Comparison of ENCODE assay signal across 33 cellular contexts in genomic region chr17:8679136-8679535, GRCh38.
"Had no signal": no experiment of that assay in that cellular context is flagged by ENCODE, and none has a peak within 500 bp of the region (broad histone marks: within the 10 kb centered on the region; RNA-seq: fewer than 3 reads in every experiment).

No MANE protein-coding gene starts in this region.

- FAIRE-seq: frontal cortex had no signal

- H3K4me3 ChIP-seq: breast epithelium, cardiac muscle cell, esophagus muscularis mucosa had no signal

- H3K4me3 Mint-ChIP-seq: activated CD4-positive, alpha-beta memory T cell treated with anti-CD3 and anti-CD28 coated beads, Interleukin-2, amount 10 ng/mL, durations not matched to agents 7 days and 5 days; activated CD4-positive, alpha-beta T cell treated with anti-CD3 and anti-CD28 coated beads, Interleukin-2, amount 10 ng/mL, durations not matched to agents 7 days and 5 days; activated naive CD4-positive, alpha-beta T cell treated with anti-CD3 and anti-CD28 coated beads, Interleukin-2, amount 10 ng/mL, durations not matched to agents 7 days and 5 days; activated naive CD8-positive, alpha-beta T cell treated with anti-CD3 and anti-CD28 coated beads, Interleukin-2, amount 10 ng/mL, durations not matched to agents 7 days and 5 days; activated T-cell treated with anti-CD3 and anti-CD28 coated beads, Interleukin-2, amount 50 U/mL, for 24 hours; activated T-cell treated with anti-CD3 and anti-CD28 coated beads, Interleukin-2, amount 50 U/mL, for 72 hours; brain; effector memory CD8-positive, alpha-beta T cell; T-helper 17 cell; T-helper 2 cell treated with Interferon-gamma antibody and Interleukin-4, amounts not matched to agents 5 μg/mL and 100 μg/mL, for 36 hours had no signal

- H3K9me3 Mint-ChIP-seq: activated CD4-positive, alpha-beta memory T cell treated with anti-CD3 and anti-CD28 coated beads, Interleukin-2, amount 10 ng/mL, durations not matched to agents 7 days and 5 days; activated CD4-positive, alpha-beta T cell treated with anti-CD3 and anti-CD28 coated beads, Interleukin-2, amount 10 ng/mL, durations not matched to agents 7 days and 5 days; activated naive CD4-positive, alpha-beta T cell treated with anti-CD3 and anti-CD28 coated beads, Interleukin-2, amount 10 ng/mL, durations not matched to agents 7 days and 5 days; activated naive CD4-positive, alpha-beta T cell treated with anti-CD3 and anti-CD28 coated beads, Interleukin-2, amount 50 U/mL, for 72 hours; activated naive CD8-positive, alpha-beta T cell treated with anti-CD3 and anti-CD28 coated beads, Interleukin-2, amount 10 ng/mL, durations not matched to agents 7 days and 5 days; activated T-cell treated with anti-CD3 and anti-CD28 coated beads, Interleukin-2, amount 50 U/mL, for 24 hours; activated T-cell treated with anti-CD3 and anti-CD28 coated beads, Interleukin-2, amount 50 U/mL, for 72 hours; effector memory CD8-positive, alpha-beta T cell; T-helper 2 cell treated with Interferon-gamma antibody and Interleukin-4, amounts not matched to agents 5 μg/mL and 100 μg/mL, for 36 hours had no signal

- DNase-seq: activated CD4-positive, alpha-beta memory T cell treated with anti-CD3 and anti-CD28 coated beads, Interleukin-2, amount 10 ng/mL, durations not matched to agents 7 days and 5 days; activated CD4-positive, alpha-beta T cell treated with anti-CD3 and anti-CD28 coated beads for 4 hours; activated CD4-positive, alpha-beta T cell treated with anti-CD3 and anti-CD28 coated beads, Interleukin-2, amount 10 ng/mL, durations not matched to agents 7 days and 5 days; activated CD4-positive, alpha-beta T cell treated with anti-CD3 and anti-CD28 coated beads, Interleukin-2, amount 50 U/mL, for 4 hours; activated CD4-positive, CD25-positive, alpha-beta regulatory T cell; activated CD4-positive, CD25-positive, alpha-beta regulatory T cell treated with anti-CD3 and anti-CD28 coated beads, Interleukin-2, amount 50 U/mL, for 72 hours; activated CD8-positive, alpha-beta memory T cell treated with anti-CD3 and anti-CD28 coated beads, Interleukin-2, amount 50 U/mL, for 48 hours; activated gamma-delta T cell; activated naive CD4-positive, alpha-beta T cell; activated naive CD4-positive, alpha-beta T cell treated with anti-CD3 and anti-CD28 coated beads, Interleukin-2, amount 10 ng/mL, durations not matched to agents 7 days and 5 days; activated naive CD8-positive, alpha-beta T cell treated with anti-CD3 and anti-CD28 coated beads, Interleukin-2, amount 10 ng/mL, durations not matched to agents 7 days and 5 days; activated T-cell treated with anti-CD3 and anti-CD28 coated beads for 4 hours; activated T-cell treated with anti-CD3 and anti-CD28 coated beads, Interleukin-2, amount 50 U/mL, for 24 hours; activated T-cell treated with anti-CD3 and anti-CD28 coated beads, Interleukin-2, amount 50 U/mL, for 72 hours; central memory CD4-positive, alpha-beta T cell; cortex of kidney; dermis blood vessel endothelial cell; effector CD4-positive, alpha-beta T cell; effector memory CD8-positive, alpha-beta T cell; erythroblast; foreskin fibroblast; head of caudate nucleus; hippocampal formation; T-helper 1 cell; T-helper 17 cell; T1000 had no signal

- H3K27me3 ChIP-seq: breast epithelium, cardiac muscle cell, esophagus muscularis mucosa had no signal

- H3K27ac Mint-ChIP-seq: activated CD4-positive, alpha-beta memory T cell treated with anti-CD3 and anti-CD28 coated beads, Interleukin-2, amount 10 ng/mL, durations not matched to agents 7 days and 5 days; activated CD4-positive, alpha-beta T cell treated with anti-CD3 and anti-CD28 coated beads, Interleukin-2, amount 10 ng/mL, durations not matched to agents 7 days and 5 days; activated naive CD4-positive, alpha-beta T cell treated with anti-CD3 and anti-CD28 coated beads, Interleukin-2, amount 10 ng/mL, durations not matched to agents 7 days and 5 days; activated naive CD4-positive, alpha-beta T cell treated with anti-CD3 and anti-CD28 coated beads, Interleukin-2, amount 50 U/mL, for 72 hours; activated naive CD8-positive, alpha-beta T cell treated with anti-CD3 and anti-CD28 coated beads, Interleukin-2, amount 10 ng/mL, durations not matched to agents 7 days and 5 days; activated T-cell treated with anti-CD3 and anti-CD28 coated beads, Interleukin-2, amount 50 U/mL, for 24 hours; activated T-cell treated with anti-CD3 and anti-CD28 coated beads, Interleukin-2, amount 50 U/mL, for 72 hours; brain; effector memory CD8-positive, alpha-beta T cell; T-helper 17 cell; T-helper 2 cell treated with Interferon-gamma antibody and Interleukin-4, amounts not matched to agents 5 μg/mL and 100 μg/mL, for 36 hours had no signal

- H3K4me1 Mint-ChIP-seq: activated CD4-positive, alpha-beta memory T cell treated with anti-CD3 and anti-CD28 coated beads, Interleukin-2, amount 10 ng/mL, durations not matched to agents 7 days and 5 days; activated CD4-positive, alpha-beta T cell treated with anti-CD3 and anti-CD28 coated beads, Interleukin-2, amount 10 ng/mL, durations not matched to agents 7 days and 5 days; activated naive CD4-positive, alpha-beta T cell treated with anti-CD3 and anti-CD28 coated beads, Interleukin-2, amount 10 ng/mL, durations not matched to agents 7 days and 5 days; activated naive CD8-positive, alpha-beta T cell treated with anti-CD3 and anti-CD28 coated beads, Interleukin-2, amount 10 ng/mL, durations not matched to agents 7 days and 5 days; brain; T-helper 17 cell had no signal

- H3K36me3 Mint-ChIP-seq: activated naive CD4-positive, alpha-beta T cell treated with anti-CD3 and anti-CD28 coated beads, Interleukin-2, amount 10 ng/mL, durations not matched to agents 7 days and 5 days; activated naive CD4-positive, alpha-beta T cell treated with anti-CD3 and anti-CD28 coated beads, Interleukin-2, amount 50 U/mL, for 72 hours; activated naive CD8-positive, alpha-beta T cell treated with anti-CD3 and anti-CD28 coated beads, Interleukin-2, amount 10 ng/mL, durations not matched to agents 7 days and 5 days had no signal

- H3K36me3 ChIP-seq: breast epithelium, cardiac muscle cell, esophagus muscularis mucosa had no signal

- H3K4me1 ChIP-seq: breast epithelium had no signal

- H3K9me3 ChIP-seq: breast epithelium, esophagus muscularis mucosa had no signal

- ATAC-seq: activated naive CD4-positive, alpha-beta T cell treated with anti-CD3 and anti-CD28 coated beads, Interleukin-2, amount 50 U/mL, for 72 hours; activated T-cell treated with anti-CD3 and anti-CD28 coated beads, Interleukin-2, amount 50 U/mL, for 72 hours; effector memory CD8-positive, alpha-beta T cell; T-helper 17 cell had no signal

- H3K27ac ChIP-seq: breast epithelium, cardiac muscle cell, esophagus muscularis mucosa had no signal
